In the genomic region with DNA sequence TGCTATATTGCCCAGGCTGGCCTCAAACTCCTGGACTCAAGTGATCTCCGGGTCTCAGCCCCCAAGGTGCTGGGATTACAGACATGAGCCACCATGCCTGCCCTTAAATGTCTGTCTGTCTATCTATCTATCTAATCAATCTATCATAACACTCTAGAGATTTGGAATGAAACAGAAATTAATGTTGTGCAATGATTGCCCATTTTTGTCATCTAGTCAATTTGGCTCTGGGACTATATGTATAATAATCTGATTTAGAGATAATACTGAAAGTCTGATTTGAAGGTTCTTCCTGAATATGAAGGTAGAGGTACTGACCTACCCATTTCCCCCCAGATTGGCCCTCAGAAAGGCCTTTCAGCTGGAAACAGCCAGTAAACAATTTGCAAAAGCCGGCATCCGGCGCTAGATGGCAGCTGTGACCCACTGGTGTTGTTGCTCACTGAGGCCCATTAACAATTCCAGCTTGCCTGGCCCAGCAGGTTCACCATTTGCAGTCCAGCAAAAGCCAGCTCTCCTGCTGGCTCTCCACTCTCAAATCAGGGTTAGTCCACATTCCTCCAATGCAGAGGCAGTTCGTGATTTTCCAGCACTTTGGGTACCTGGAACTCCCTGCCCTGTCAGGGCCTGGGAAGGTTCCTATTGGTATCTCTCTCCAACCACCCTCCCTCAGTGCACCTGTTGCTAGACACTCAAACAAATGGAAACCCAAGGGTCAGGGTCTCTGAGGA, we compare ENCODE assay signal across 8 cellular contexts. TPM values are rescaled to one million over a fixed set of nuclear protein-coding genes. Genes with fewer than 3 reads are reported as not detected.
DNase-seq lines count a peak whose midpoint lies in the region; ATAC-seq and TF ChIP-seq lines count a peak whose summit lies in the region.

No MANE protein-coding gene starts in this region.

- H3K27ac Mint-ChIP-seq in activated CD8-positive, alpha-beta T cell treated with anti-CD3 and anti-CD28 coated beads for 36 hours, result no peak overlapping the region
- H3K27ac Mint-ChIP-seq in memory B cell, result no peak overlapping the region

- peak; percentile 52 for ATAC-seq in HG02798 (IDR thresholded peaks at IDR 0.05; ENCODE audit: poor library complexity, unreplicated experiment)
- ATAC-seq in activated CD8-positive, alpha-beta T cell treated with anti-CD3 and anti-CD28 coated beads for 36 hours, result peak; percentile 51
- ATAC-seq in memory B cell (ENCODE audit: low read depth), result peak; percentile 78
- ATAC-seq in GM18873 (IDR thresholded peaks at IDR 0.05; ENCODE audit: low FRiP score, unreplicated experiment), result no peak

- peak; percentile 80 for TF ChIP-seq CTCF in activated CD8-positive, alpha-beta T cell treated with anti-CD3 and anti-CD28 coated beads for 36 hours (IDR thresholded peaks at IDR 0.05)

- H3K36me3 ChIP-seq in effector memory CD4-positive, alpha-beta T cell (ENCODE audit: control insufficient read depth, insufficient read depth, low read length), result no peaks in the 10 kb centered on the region

- H3K27me3 ChIP-seq in effector memory CD4-positive, alpha-beta T cell (replicated peaks; ENCODE audit: control insufficient read depth, insufficient read depth, low read length, poor library complexity, severe bottlenecking), result no peaks in the 10 kb centered on the region

- no peaks in the 10 kb centered on the region for H3K4me1 Mint-ChIP-seq in activated CD8-positive, alpha-beta T cell treated with anti-CD3 and anti-CD28 coated beads for 36 hours (ENCODE audit: low read depth)
- H3K4me1 Mint-ChIP-seq in memory B cell, result peaks cover 12% of the 10 kb centered on the region

- no peaks in the 10 kb centered on the region for H3K27me3 Mint-ChIP-seq in activated CD8-positive, alpha-beta T cell treated with anti-CD3 and anti-CD28 coated beads for 36 hours
- H3K27me3 Mint-ChIP-seq in memory B cell, result no peaks in the 10 kb centered on the region

- POLR2A ChIA-PET in activated CD8-positive, alpha-beta T cell treated with anti-CD3 and anti-CD28 coated beads for 36 hours (lab: Charles Lee), result interaction anchor here (0.6 kb wide), 1 partner anchor 164 kb away, joined by 3 read pairs; no protein-coding TSS in a partner anchor

- DNase-seq in DMS114 treated with DMSO at 0.1 percent for 48 hours (lab: John Stamatoyannopoulos, UW; ENCODE audit: unreplicated experiment) (peak; percentile 47), NCI-H526 treated with DMSO at 0.1 percent for 48 hours (lab: John Stamatoyannopoulos, UW) (peak; percentile 47), memory B cell (ENCODE audit: low spot score in 2 of 2) (peak; percentile 55 to 56)
- peak; percentile 73 for DNase-seq in activated CD8-positive, alpha-beta T cell treated with anti-CD3 and anti-CD28 coated beads for 36 hours
- DNase-seq in effector memory CD4-positive, alpha-beta T cell, result peak; percentile 11 to 37 (median 19)
- DNase-seq in stimulated activated CD8-positive, alpha-beta memory T cell treated with anti-CD3 and anti-CD28 coated beads, Interleukin-15, amount 100 ng/mL, for 4 hours (ENCODE audit: low read depth in 2 of 2), result peak; percentile 4 to 30

- no peaks in the 10 kb centered on the region for H3K4me1 ChIP-seq in effector memory CD4-positive, alpha-beta T cell (ENCODE audit: control insufficient read depth, insufficient read depth, low read length, poor library complexity, severe bottlenecking)

- H3K9me3 Mint-ChIP-seq in activated CD8-positive, alpha-beta T cell treated with anti-CD3 and anti-CD28 coated beads for 36 hours, result no peaks in the 10 kb centered on the region
- H3K9me3 Mint-ChIP-seq in memory B cell, result no peaks in the 10 kb centered on the region

- no peaks in the 10 kb centered on the region for H3K9me3 ChIP-seq in effector memory CD4-positive, alpha-beta T cell (ENCODE audit: control insufficient read depth, low read length)

- intact Hi-C loops in activated CD8-positive, alpha-beta T cell treated with anti-CD3 and anti-CD28 coated beads for 36 hours (cut with micrococcal nuclease), result loop anchor here (5.0 kb wide), 1 partner anchor 58 kb away; no protein-coding TSS in a partner anchor

- no peak overlapping the region for H3K27ac ChIP-seq in effector memory CD4-positive, alpha-beta T cell (ENCODE audit: insufficient read depth, low read length, poor library complexity, severe bottlenecking)

- CTCF ChIA-PET in activated CD8-positive, alpha-beta T cell treated with anti-CD3 and anti-CD28 coated beads for 36 hours (lab: Charles Lee), result interaction anchor here (0.6 to 4.0 kb wide), 40 partner anchors 8 to 1311 kb away, joined by 3 to 56 read pairs (median 4); a partner anchor contains a TSS

- no peaks in the 10 kb centered on the region for H3K36me3 Mint-ChIP-seq in activated CD8-positive, alpha-beta T cell treated with anti-CD3 and anti-CD28 coated beads for 36 hours (ENCODE audit: low read depth)
- H3K36me3 Mint-ChIP-seq in memory B cell, result no peaks in the 10 kb centered on the region

- no peak overlapping the region for H3K4me3 ChIP-seq in effector memory CD4-positive, alpha-beta T cell (ENCODE audit: insufficient read depth, low read depth, low read length, poor library complexity, severe bottlenecking)

- H3K4me3 Mint-ChIP-seq in activated CD8-positive, alpha-beta T cell treated with anti-CD3 and anti-CD28 coated beads for 36 hours, result no peak overlapping the region
- H3K4me3 Mint-ChIP-seq in memory B cell, result no peak overlapping the region

RNA-seq across cellular contexts. Expression of a gene that starts 22.9 kb away (rescaled TPM):
- 10 to 100 TPM; 12.5 to 14.7 TPM for total RNA-seq in activated CD8-positive, alpha-beta T cell treated with anti-CD3 and anti-CD28 coated beads for 36 hours

RNA-seq across cellular contexts. Expression of a gene that starts 30.3 kb away (rescaled TPM):
- 10 to 100 TPM; 39.3 to 50.6 TPM for total RNA-seq in activated CD8-positive, alpha-beta T cell treated with anti-CD3 and anti-CD28 coated beads for 36 hours

Comparison
In these comparisons a context has a peak if more than half of its experiments do, and no peak if none do; other contexts are left out.
1. DNase-seq: peak in every context shown above with its lines; median percentile 73 in activated CD8-positive, alpha-beta T cell treated with anti-CD3 and anti-CD28 coated beads for 36 hours; 56 in memory B cell; 47 in DMS114 treated with DMSO at 0.1 percent for 48 hours; 47 in NCI-H526 treated with DMSO at 0.1 percent for 48 hours; 19 in effector memory CD4-positive, alpha-beta T cell; 17 in stimulated activated CD8-positive, alpha-beta memory T cell treated with anti-CD3 and anti-CD28 coated beads, Interleukin-15, amount 100 ng/mL, for 4 hours.